ENCODE assay signal across 1 cellular context in the genomic region with DNA sequence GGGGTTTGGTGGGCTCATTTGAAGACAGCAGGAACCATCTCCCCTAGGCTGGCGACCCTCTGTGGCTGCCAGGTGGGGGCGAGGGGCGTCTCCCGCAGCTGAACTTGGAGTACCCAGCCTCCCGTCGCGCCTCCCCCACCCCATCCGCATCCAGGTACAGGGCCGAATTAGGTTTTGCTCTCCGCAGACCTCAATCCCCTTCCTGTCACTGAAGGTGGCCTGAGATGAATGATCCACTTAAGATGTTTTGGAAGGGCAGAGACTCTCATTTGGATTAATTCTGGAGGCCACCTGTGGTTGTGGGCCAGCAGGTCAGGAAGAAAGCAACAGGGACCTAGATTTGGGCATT.
TF ChIP-seq lines count a peak whose summit lies in the region.

No MANE protein-coding gene starts in this region.

TF ChIP-seq in HCT116, 20 proteins besides CTCF, POLR2A, EP300 and RAD21 (continued from another document):
- TF ChIP-seq, protein P1, sequence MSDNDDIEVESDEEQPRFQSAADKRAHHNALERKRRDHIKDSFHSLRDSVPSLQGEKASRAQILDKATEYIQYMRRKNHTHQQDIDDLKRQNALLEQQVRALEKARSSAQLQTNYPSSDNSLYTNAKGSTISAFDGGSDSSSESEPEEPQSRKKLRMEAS (IDR thresholded peaks at IDR 0.05): no peak
- TF ChIP-seq EZH2phosphoT487 (IDR thresholded peaks at IDR 0.05; ENCODE audit: borderline replicate concordance): no peak
- no peak for TF ChIP-seq EGR1 (IDR thresholded peaks at IDR 0.05; ENCODE audit: low read depth)
- TF ChIP-seq ZNF274 (IDR thresholded peaks at IDR 0.05; ENCODE audit: low read depth, low read length): no peak
- no peak for TF ChIP-seq SIN3A (IDR thresholded peaks at IDR 0.05; ENCODE audit: low read depth)
- TF ChIP-seq, protein P2, sequence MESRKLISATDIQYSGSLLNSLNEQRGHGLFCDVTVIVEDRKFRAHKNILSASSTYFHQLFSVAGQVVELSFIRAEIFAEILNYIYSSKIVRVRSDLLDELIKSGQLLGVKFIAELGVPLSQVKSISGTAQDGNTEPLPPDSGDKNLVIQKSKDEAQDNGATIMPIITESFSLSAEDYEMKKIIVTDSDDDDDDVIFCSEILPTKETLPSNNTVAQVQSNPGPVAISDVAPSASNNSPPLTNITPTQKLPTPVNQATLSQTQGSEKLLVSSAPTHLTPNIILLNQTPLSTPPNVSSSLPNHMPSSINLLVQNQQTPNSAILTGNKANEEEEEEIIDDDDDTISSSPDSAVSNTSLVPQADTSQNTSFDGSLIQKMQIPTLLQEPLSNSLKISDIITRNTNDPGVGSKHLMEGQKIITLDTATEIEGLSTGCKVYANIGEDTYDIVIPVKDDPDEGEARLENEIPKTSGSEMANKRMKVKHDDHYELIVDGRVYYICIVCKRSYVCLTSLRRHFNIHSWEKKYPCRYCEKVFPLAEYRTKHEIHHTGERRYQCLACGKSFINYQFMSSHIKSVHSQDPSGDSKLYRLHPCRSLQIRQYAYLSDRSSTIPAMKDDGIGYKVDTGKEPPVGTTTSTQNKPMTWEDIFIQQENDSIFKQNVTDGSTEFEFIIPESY (IDR thresholded peaks at IDR 0.05; ENCODE audit: extremely low read depth, insufficient replicate concordance, low read length): no peak
